ENCODE assay signal across 10 cellular contexts in the genomic region with DNA sequence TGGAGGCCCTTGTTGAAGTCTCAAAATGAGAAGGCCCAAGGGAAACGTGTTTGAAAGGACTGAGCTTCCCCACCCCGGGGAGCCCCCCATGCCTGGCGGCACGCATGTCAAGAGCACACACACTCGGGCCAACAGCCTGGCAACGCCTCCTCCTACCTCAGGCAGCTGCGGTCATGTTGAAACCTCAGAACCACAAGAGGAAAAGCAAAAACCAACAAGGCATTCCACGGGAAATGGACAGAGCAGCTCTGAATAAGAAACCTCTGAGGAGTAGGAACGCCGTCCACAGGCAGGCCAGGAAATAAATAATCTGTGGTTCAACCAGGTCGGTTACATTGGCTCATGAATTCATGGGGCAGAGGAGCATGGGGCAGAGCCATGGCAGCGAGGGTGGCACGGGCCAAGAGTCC.
DNase-seq lines count a peak whose midpoint lies in the region; ATAC-seq and TF ChIP-seq lines count a peak whose summit lies in the region.
"Had no signal": no experiment of that assay in that cellular context is flagged by ENCODE, and none has a peak within 500 bp of the region (broad histone marks: within the 10 kb centered on the region; RNA-seq: fewer than 3 reads in every experiment).

No MANE protein-coding gene starts in this region.

- POLR2A ChIA-PET in HEK293T (lab: Yijun Ruan, JAX) = no interaction called here

- no peak for TF ChIP-seq POLR2A in gastrocnemius medialis (IDR thresholded peaks at IDR 0.05)

- CTCF ChIA-PET in HEK293T (lab: Yijun Ruan, JAX) = no interaction called here

- DNase-seq in NCI-H1417 (lab: John Stamatoyannopoulos, UW) = peak; percentile 16 to 92 (median 55)
- DNase-seq in NCI-H1417 treated with DMSO at 0.1 percent for 48 hours (lab: John Stamatoyannopoulos, UW) = no peak
- peak; percentile 48 for DNase-seq in NCI-H2029 (lab: John Stamatoyannopoulos, UW)
- DNase-seq in astrocyte of the hippocampus (ENCODE audit: low read depth, low spot score) = peak; percentile 78
- DNase-seq in gastrocnemius medialis = no peak
- no peak for DNase-seq in NK-92 (lab: John Stamatoyannopoulos, UW; ENCODE audit: unreplicated experiment)
- no peak for DNase-seq in HEK293T (ENCODE audit: extremely low spot score)
- no peak for DNase-seq in hypothalamus (lab: John Stamatoyannopoulos, UW)
- DNase-seq: stimulated activated naive CD4-positive, alpha-beta T cell treated with Interleukin-2 at 50 U/mL for 16 hours; T-cell had no signal

- no peaks in the 10 kb centered on the region for H3K4me1 ChIP-seq in gastrocnemius medialis

- ATAC-seq in gastrocnemius medialis = peak in 1 of 2 donors; percentile 6

- H3K9me3 ChIP-seq in gastrocnemius medialis = no peaks in the 10 kb centered on the region

- no peak overlapping the region for H3K4me3 ChIP-seq in gastrocnemius medialis

- peaks cover 0 to 61% of the 10 kb centered on the region in 2 donors for H3K36me3 ChIP-seq in gastrocnemius medialis

- H3K27me3 ChIP-seq in gastrocnemius medialis = no peaks in the 10 kb centered on the region

- in situ Hi-C loops in gastrocnemius medialis (cut with MboI; ENCODE audit: low sequenced_read_pairs in 4 of 4) = no loop called here

- H3K27ac ChIP-seq in gastrocnemius medialis = peak overlapping the region in 3 of 4 donors; percentile 46 to 49 (median 46)

- intact Hi-C loops in gastrocnemius medialis (cut with DNase I; ENCODE audit: low total_unique reads) = no loop called here

- no peak for TF ChIP-seq CTCF in gastrocnemius medialis (IDR thresholded peaks at IDR 0.05 in 4 of 5, conservative IDR thresholded peaks at IDR 0.05 in 1 of 5)

TF ChIP-seq in HEK293T, 16 proteins besides CTCF, POLR2A, EP300 and RAD21:
- no peak for TF ChIP-seq SUZ12 (IDR thresholded peaks at IDR 0.05)
- no peak for TF ChIP-seq ELF4 (IDR thresholded peaks at IDR 0.05)
- TF ChIP-seq, protein P1, sequence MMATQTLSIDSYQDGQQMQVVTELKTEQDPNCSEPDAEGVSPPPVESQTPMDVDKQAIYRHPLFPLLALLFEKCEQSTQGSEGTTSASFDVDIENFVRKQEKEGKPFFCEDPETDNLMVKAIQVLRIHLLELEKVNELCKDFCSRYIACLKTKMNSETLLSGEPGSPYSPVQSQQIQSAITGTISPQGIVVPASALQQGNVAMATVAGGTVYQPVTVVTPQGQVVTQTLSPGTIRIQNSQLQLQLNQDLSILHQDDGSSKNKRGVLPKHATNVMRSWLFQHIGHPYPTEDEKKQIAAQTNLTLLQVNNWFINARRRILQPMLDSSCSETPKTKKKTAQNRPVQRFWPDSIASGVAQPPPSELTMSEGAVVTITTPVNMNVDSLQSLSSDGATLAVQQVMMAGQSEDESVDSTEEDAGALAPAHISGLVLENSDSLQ (IDR thresholded peaks at IDR 0.05) = no peak
- no peak for TF ChIP-seq TARDBP (IDR thresholded peaks at IDR 0.05)
- no peak for TF ChIP-seq NFRKB (IDR thresholded peaks at IDR 0.05)
- TF ChIP-seq ARNT (IDR thresholded peaks at IDR 0.05) = no peak
- no peak for TF ChIP-seq FOXK2 (IDR thresholded peaks at IDR 0.05)
- no peak for TF ChIP-seq L3MBTL2 (conservative IDR thresholded peaks at IDR 0.05)
- no peak for TF ChIP-seq CTBP1 (IDR thresholded peaks at IDR 0.05; ENCODE audit: borderline replicate concordance)
- TF ChIP-seq FOXA1 (IDR thresholded peaks at IDR 0.05) = no peak
- no peak for TF ChIP-seq ZNF384 (IDR thresholded peaks at IDR 0.05)
- no peak for TF ChIP-seq LEF1 (IDR thresholded peaks at IDR 0.05; ENCODE audit: borderline replicate concordance)
- TF ChIP-seq BHLHE40 (IDR thresholded peaks at IDR 0.05; ENCODE audit: borderline replicate concordance) = no peak
- TF ChIP-seq SP1 (IDR thresholded peaks at IDR 0.05) = no peak
- no peak for TF ChIP-seq FOXM1 (IDR thresholded peaks at IDR 0.05; ENCODE audit: borderline replicate concordance)

Comparison
In these comparisons a context has a peak if more than half of its experiments do, and no peak if none do; other contexts are left out.
1. DNase-seq: peak in NCI-H1417 (3 of 3), NCI-H2029 (single experiment) and astrocyte of the hippocampus (single experiment); none in NCI-H1417 treated with DMSO at 0.1 percent for 48 hours (single experiment), gastrocnemius medialis (0 of 2), NK-92 (single experiment), HEK293T (single experiment) and hypothalamus (0 of 51).